In genomic region chr10:28910960-28911359, GRCh38 we compare ENCODE assay signal across 14 cellular contexts.
A peak's percentile ranks its signal among the peaks of the same experiment; 100 is the strongest.
DNase-seq lines count a peak whose midpoint lies in the region; ATAC-seq and TF ChIP-seq lines count a peak whose summit lies in the region.
"Had no signal": no experiment of that assay in that cellular context is flagged by ENCODE, and none has a peak within 500 bp of the region (broad histone marks: within the 10 kb centered on the region; RNA-seq: fewer than 3 reads in every experiment).

No MANE protein-coding gene starts in this region.

- H3K27me3 ChIP-seq in ascending aorta: no peaks in the 10 kb centered on the region
- H3K27me3 ChIP-seq in skeletal muscle satellite cell (ENCODE audit: control insufficient read depth, insufficient read depth, low read length): no peaks in the 10 kb centered on the region

- peak overlapping the region; percentile 12 for H3K9ac ChIP-seq in skeletal muscle satellite cell (ENCODE audit: low read depth, low read length)

- peaks cover 7 to 33% of the 10 kb centered on the region in 2 donors for H3K4me1 ChIP-seq in ascending aorta
- peaks cover 23% of the 10 kb centered on the region for H3K4me1 ChIP-seq in skeletal muscle satellite cell (ENCODE audit: control insufficient read depth, insufficient read depth, low read length)

- H3K27ac ChIP-seq in ascending aorta: peak overlapping the region; percentile 78 to 88

- ATAC-seq in HG02571 (IDR thresholded peaks at IDR 0.05; ENCODE audit: unreplicated experiment) (no peak), HG02759 (IDR thresholded peaks at IDR 0.05; ENCODE audit: unreplicated experiment) (no peak)
- ATAC-seq: activated CD4-positive, alpha-beta T cell treated with anti-CD3 and anti-CD28 coated beads for 36 hours; CD8-positive, alpha-beta T cell had no signal

- H3K36me3 ChIP-seq in ascending aorta (no peaks in the 10 kb centered on the region), skeletal muscle satellite cell (ENCODE audit: insufficient read depth, low read length) (no peaks in the 10 kb centered on the region)

- no peaks in the 10 kb centered on the region for H3K9me3 ChIP-seq in ascending aorta
- H3K9me3 ChIP-seq in skeletal muscle satellite cell (replicated peaks; ENCODE audit: low read length): no peaks in the 10 kb centered on the region

- no peak overlapping the region for H3K4me3 ChIP-seq in ascending aorta
- no peak overlapping the region for H3K4me3 ChIP-seq in skeletal muscle satellite cell (ENCODE audit: low read length)

- H3K4me2 ChIP-seq in skeletal muscle satellite cell (ENCODE audit: low read length): peak overlapping the region; percentile 12

- no peak for TF ChIP-seq CTCF in ascending aorta (IDR thresholded peaks at IDR 0.05)

- intact Hi-C loops in ascending aorta (cut with DNase I): loop anchor here (1.0 to 5.0 kb wide), 5 partner anchors 28 to 234 kb away; partner anchors contain the start of gene BAMBI

- DNase-seq in ELR (ENCODE audit: low read depth) (peak; percentile 14), ascending aorta (ENCODE audit: low spot score in 2 of 2) (no peak), foreskin melanocyte (peak; percentile 55), DMS53 treated with DMSO at 0.1 percent for 48 hours (lab: John Stamatoyannopoulos, UW; ENCODE audit: unreplicated experiment) (no peak)
- DNase-seq: activated CD4-positive, alpha-beta T cell treated with anti-CD3 and anti-CD28 coated beads for 36 hours; CD8-positive, alpha-beta T cell; cortex of kidney; GDM1; NCI-H774; nucleus accumbens; RPMI8226 had no signal

Comparison
In these comparisons a context has a peak if more than half of its experiments do, and no peak if none do; other contexts are left out.
1. DNase-seq: peak in ELR (single experiment) and foreskin melanocyte (single experiment); none in ascending aorta (0 of 2) and DMS53 treated with DMSO at 0.1 percent for 48 hours (single experiment).